Comparison of ENCODE assay signal across 8 cellular contexts in genomic region chr12:111766608-111767361, GRCh38. TPM values are rescaled to one million over a fixed set of nuclear protein-coding genes. Genes with fewer than 3 reads are reported as not detected.
DNase-seq lines count a peak whose midpoint lies in the region; ATAC-seq, FAIRE-seq and TF ChIP-seq lines count a peak whose summit lies in the region.

Gene ALDH2, plus strand, starts transcription at chr12:111766933. Its CDS starts 50 bp downstream, at chr12:111766983.

- WGBS in K562 (ENCODE audit: insufficient coverage, low coverage, missing lambda C conversion rate), result 5% methylated on average over 31 of the region's 73 CpGs

- H3K9me3 ChIP-seq in SJCRH30 (replicated peaks) (no peaks in the 10 kb centered on the region), K562 (replicated peaks; ENCODE audit: control insufficient read depth, insufficient read depth, low read depth, low read length) (no peaks in the 10 kb centered on the region)

- peak within 1 kb of the TSS; percentile 74 to 92 for H3K9ac ChIP-seq in K562 (ENCODE audit: insufficient read depth in 1 of 2, low read depth in 2 of 2, low read length in 2 of 2)
- H3K9ac ChIP-seq in rectal smooth muscle tissue (ENCODE audit: low read length), result peak within 1 kb of the TSS; percentile 67

- FAIRE-seq in K562 (lab: Jason Lieb, UNC), result no peak

- TF ChIP-seq EP300 in K562 (IDR thresholded peaks at IDR 0.05; ENCODE audit: low read length), result no peak

- no TSS peak for BruUV-seq in K562 (replicated peaks; lab: Mats Ljungman, UMichigan)

- in situ Hi-C loops in K562 (cut with MboI), result no loop called here

- H3K27ac ChIP-seq in SJCRH30 (no peak within 1 kb of the TSS), K562 (ENCODE audit: extremely low read depth, low read depth, low read length) (peak within 1 kb of the TSS; percentile 66), rectal smooth muscle tissue (ENCODE audit: low read depth, low read length) (peak within 1 kb of the TSS; percentile 78)

- POLR2A ChIA-PET in K562 (lab: Yijun Ruan, JAX), result interaction anchor here (1.4 kb wide), 1 partner anchor 46 kb away, joined by 5 read pairs; no protein-coding TSS in a partner anchor

- peaks cover 8% of the 10 kb centered on the region; the same call in 1 of the 2 replicates for H3K27me3 ChIP-seq in SJCRH30
- H3K27me3 ChIP-seq in K562 (ENCODE audit: control insufficient read depth in 2 of 2, insufficient read depth in 2 of 2, low read length in 2 of 2), result no peaks in the 10 kb centered on the region
- H3K27me3 ChIP-seq in rectal smooth muscle tissue (ENCODE audit: control insufficient read depth, insufficient read depth, low read length), result no peaks in the 10 kb centered on the region

- H4K20me1 ChIP-seq in K562 (replicated peaks; ENCODE audit: control insufficient read depth, insufficient read depth, low read length), result no peaks in the 10 kb centered on the region

- DNase-seq in GM03348 (ENCODE audit: low spot score) (peak; percentile 94), SJCRH30 (peak in 1 of 2 experiments; percentile 34), K562 (ENCODE audit: extremely low read depth in 1 of 4, low spot score in 3 of 4) (peak; percentile 82 to 99 (median 96)), hypothalamus (lab: John Stamatoyannopoulos, UW) (peak in 49 of 51 donors; percentile 30 to 85 (median 70)), foreskin melanocyte (no peak), OCI-M2 (lab: John Stamatoyannopoulos, UW; ENCODE audit: unreplicated experiment) (no peak)

- H2AFZ ChIP-seq in K562 (ENCODE audit: low read depth, low read length), result peak within 1 kb of the TSS; percentile 89

- TF ChIP-seq CTCF in K562 (IDR thresholded peaks at IDR 0.05 in 2 of 3, conservative IDR thresholded peaks at IDR 0.05 in 1 of 3; ENCODE audit: insufficient read depth in 2 of 3, low read depth in 1 of 3, low read length in 3 of 3), result no peak

- H3K4me3 ChIP-seq in SJCRH30 (peak within 1 kb of the TSS; percentile 52), K562 (peak within 1 kb of the TSS; percentile 58), rectal smooth muscle tissue (ENCODE audit: low read length) (peak within 1 kb of the TSS; percentile 91)

- H3K4me2 ChIP-seq in K562 (ENCODE audit: insufficient read depth, low read length), result peak within 1 kb of the TSS; percentile 98

- H3K36me3 ChIP-seq in SJCRH30 (no peaks in the 10 kb centered on the region), K562 (ENCODE audit: control insufficient read depth, insufficient read depth, low read length) (no peaks in the 10 kb centered on the region), rectal smooth muscle tissue (ENCODE audit: control insufficient read depth, insufficient read depth, low read length) (no peaks in the 10 kb centered on the region)

- TF ChIP-seq RAD21 in K562 (CRISPR knock-in tag; conservative IDR thresholded peaks at IDR 0.05 in 1 of 2, IDR thresholded peaks at IDR 0.05 in 1 of 2), result no peak; a peak in 1 of 4 replicates

- no peaks in the 10 kb centered on the region; the same call in 2 of the 3 replicates for H3K79me2 ChIP-seq in K562 (ENCODE audit: control insufficient read depth, insufficient read depth, low read length)

- TF ChIP-seq POLR2A in K562 (conservative IDR thresholded peaks at IDR 0.05), result peak; percentile 40; the same call in 1 of the 2 replicates

- no peaks in the 10 kb centered on the region for H3K9me1 ChIP-seq in K562 (ENCODE audit: control insufficient read depth, insufficient read depth, low read length)

- H3K4me1 ChIP-seq in SJCRH30 (no peaks in the 10 kb centered on the region), K562 (replicated peaks in 1 of 2; ENCODE audit: control insufficient read depth in 2 of 2, insufficient read depth in 2 of 2, low read length in 2 of 2) (peaks cover 20 to 22% of the 10 kb centered on the region in 2 experiments), rectal smooth muscle tissue (ENCODE audit: control insufficient read depth, insufficient read depth, low read length) (peaks cover 13% of the 10 kb centered on the region)

- intact Hi-C loops in K562 (cut with micrococcal nuclease), result no loop called here

- ATAC-seq in HG02970 (IDR thresholded peaks at IDR 0.05; ENCODE audit: low FRiP score, unreplicated experiment) (peak; percentile 44), K562 (peak; percentile 94)

- CTCF ChIA-PET in K562 (lab: Yijun Ruan, JAX; ENCODE audit: low intra/inter-chr PET ratio), result no interaction called here

TF ChIP-seq in K562, 482 proteins besides CTCF, POLR2A, EP300 and RAD21 (continues in another document):
- no peak for TF ChIP-seq MEIS2 (IDR thresholded peaks at IDR 0.05; ENCODE audit: partially characterized antibody)
- TF ChIP-seq NRF1 (conservative IDR thresholded peaks at IDR 0.05 in 1 of 2, IDR thresholded peaks at IDR 0.05 in 1 of 2), result peak; percentile 78
- no peak for TF ChIP-seq KLF1 (tag; IDR thresholded peaks at IDR 0.05)
- no peak for TF ChIP-seq SRSF7 (optimal IDR thresholded peaks at IDR 0.05; ENCODE audit: low read depth, low read length)
- TF ChIP-seq POLR2B (IDR thresholded peaks at IDR 0.05; ENCODE audit: low read depth, partially characterized antibody), result peak; percentile 30
- TF ChIP-seq RBBP5 (IDR thresholded peaks at IDR 0.05; ENCODE audit: borderline replicate concordance, insufficient read depth, low read length, poor library complexity, severe bottlenecking), result peak; percentile 71
- no peak for TF ChIP-seq SRSF1 (IDR thresholded peaks at IDR 0.05; ENCODE audit: low read depth, low read length)
- TF ChIP-seq CHAMP1 (IDR thresholded peaks at IDR 0.05), result no peak
- no peak for TF ChIP-seq TFAM (CRISPR knock-in tag; conservative IDR thresholded peaks at IDR 0.05)
- no peak for TF ChIP-seq TCF3 (CRISPR knock-in tag; IDR thresholded peaks at IDR 0.05)
- no peak for TF ChIP-seq ATF1 (CRISPR knock-in tag; IDR thresholded peaks at IDR 0.05)
- peak; percentile 20; the same call in 1 of the 2 replicates for TF ChIP-seq ATF1 (tag; IDR thresholded peaks at IDR 0.05)
- TF ChIP-seq C11orf30 (IDR thresholded peaks at IDR 0.05; ENCODE audit: low read depth), result no peak
- no peak for TF ChIP-seq BDP1 (IDR thresholded peaks at IDR 0.05; ENCODE audit: insufficient read depth, insufficient read length)
- TF ChIP-seq, protein P1, sequence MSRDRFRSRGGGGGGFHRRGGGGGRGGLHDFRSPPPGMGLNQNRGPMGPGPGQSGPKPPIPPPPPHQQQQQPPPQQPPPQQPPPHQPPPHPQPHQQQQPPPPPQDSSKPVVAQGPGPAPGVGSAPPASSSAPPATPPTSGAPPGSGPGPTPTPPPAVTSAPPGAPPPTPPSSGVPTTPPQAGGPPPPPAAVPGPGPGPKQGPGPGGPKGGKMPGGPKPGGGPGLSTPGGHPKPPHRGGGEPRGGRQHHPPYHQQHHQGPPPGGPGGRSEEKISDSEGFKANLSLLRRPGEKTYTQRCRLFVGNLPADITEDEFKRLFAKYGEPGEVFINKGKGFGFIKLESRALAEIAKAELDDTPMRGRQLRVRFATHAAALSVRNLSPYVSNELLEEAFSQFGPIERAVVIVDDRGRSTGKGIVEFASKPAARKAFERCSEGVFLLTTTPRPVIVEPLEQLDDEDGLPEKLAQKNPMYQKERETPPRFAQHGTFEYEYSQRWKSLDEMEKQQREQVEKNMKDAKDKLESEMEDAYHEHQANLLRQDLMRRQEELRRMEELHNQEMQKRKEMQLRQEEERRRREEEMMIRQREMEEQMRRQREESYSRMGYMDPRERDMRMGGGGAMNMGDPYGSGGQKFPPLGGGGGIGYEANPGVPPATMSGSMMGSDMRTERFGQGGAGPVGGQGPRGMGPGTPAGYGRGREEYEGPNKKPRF (IDR thresholded peaks at IDR 0.05; ENCODE audit: low read depth, low read length), result no peak
- TF ChIP-seq ETV1 (tag; conservative IDR thresholded peaks at IDR 0.05; ENCODE audit: low read depth), result no peak
- TF ChIP-seq HOXB6 (CRISPR knock-in tag; IDR thresholded peaks at IDR 0.05; ENCODE audit: borderline replicate concordance), result no peak
- no peak for TF ChIP-seq RFX5 (IDR thresholded peaks at IDR 0.05; ENCODE audit: low read depth, low read length)

RNA-seq across cellular contexts. Expression of gene ALDH2, which starts in this region (rescaled TPM):
- total RNA-seq in SJCRH30 (2014; rRNA removed; shearing (Covaris generic)), result 0.79 and 2.0 TPM in 2 replicates
- 6.3 and 6.8 TPM in 2 replicates for total RNA-seq in K562 (2011; cell fraction: chromatin; rRNA removed; ENCODE audit: low replicate concordance)
- 6.7 and 7.5 TPM in 2 replicates for total RNA-seq in K562 (2011; cell fraction: nucleolus; rRNA removed)
- 3.4 and 6.2 TPM in 2 replicates for total RNA-seq in K562 (2011; cell fraction: nucleoplasm; rRNA removed)
- total RNA-seq in K562 (2014; rRNA removed), result 15.7 and 19.1 TPM in 2 replicates
- 7.4 TPM in 2 replicates for total RNA-seq in K562 (2014; rRNA removed; fragmentation: Illumina TruSeq; extraction: Trizol)
- 11.9 and 12.2 TPM in 2 replicates for total RNA-seq in K562 (2015; rRNA removed; fragmentation: Illumina TruSeq; extraction: Trizol)
- total RNA-seq in K562 (2021), result 22.5 and 23.4 TPM in 2 replicates
- 12.0 and 30.2 TPM in 2 replicates for polyA plus RNA-seq in K562 (2011; rRNA removed)
- polyA plus RNA-seq in K562 (2011; cell fraction: cytosol; rRNA removed), result 13.3 and 29.7 TPM in 2 replicates
- 20.7 and 39.0 TPM in 2 replicates for polyA plus RNA-seq in K562 (2011; cell fraction: nucleus; rRNA removed)
- 21.9 and 68.2 TPM in 2 replicates for polyA plus RNA-seq in K562 (2012)
- 12.6 and 14.9 TPM in 2 replicates for polyA plus RNA-seq in K562 (2014; fragmentation: Illumina TruSeq; extraction: Trizol)
- 1 to 10 TPM; 1.9 to 5.4 TPM for polyA plus RNA-seq in K562 (2014; fragmentation: Nextera tagmentation; extraction: Ambion mirVana)
- 16.6 and 18.1 TPM in 2 replicates for polyA plus RNA-seq in K562 (2014; rRNA removed)
- 8.8 and 14.7 TPM in 2 replicates for polyA minus RNA-seq in K562 (2011; rRNA and poly(A)+ RNA removed)
- polyA minus RNA-seq in K562 (2011; cell fraction: cytosol; rRNA and poly(A)+ RNA removed), result 7.3 and 27.7 TPM in 2 replicates
- 2.0 and 6.4 TPM in 2 replicates for polyA minus RNA-seq in K562 (2011; cell fraction: nucleus; rRNA and poly(A)+ RNA removed)

Comparison
In these comparisons a context has a peak if more than half of its experiments do, and no peak if none do; other contexts are left out.
1. DNase-seq: peak in GM03348 (single experiment), K562 (4 of 4) and hypothalamus (49 of 51); none in foreskin melanocyte (single experiment) and OCI-M2 (single experiment).
2. Peak in every context shown above with its lines, with median percentiles within 50 percentile points of each other: H3K4me3 ChIP-seq.